Comparison of ENCODE assay signal across 20 cellular contexts in the genomic region with DNA sequence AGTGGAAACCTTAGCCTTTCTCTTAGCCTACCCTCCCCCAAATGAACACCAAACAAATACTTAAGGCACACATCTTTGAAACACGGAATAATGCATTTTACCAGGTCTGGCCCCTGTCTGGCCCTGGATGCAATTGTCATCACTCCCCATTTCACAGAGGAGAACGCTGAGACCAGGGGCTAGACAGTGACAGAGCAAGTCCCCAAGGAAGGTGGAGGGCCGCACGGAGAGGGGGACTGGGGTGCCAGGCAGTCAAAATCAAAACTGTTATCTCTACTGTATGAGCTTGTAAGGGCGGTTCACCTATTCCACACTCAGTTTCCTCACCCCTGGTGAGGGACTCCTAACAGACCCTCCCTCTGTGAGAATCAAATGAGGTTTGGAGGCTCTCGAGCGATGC.
"Had no signal": no experiment of that assay in that cellular context is flagged by ENCODE, and none has a peak within 500 bp of the region (broad histone marks: within the 10 kb centered on the region; RNA-seq: fewer than 3 reads in every experiment).

No MANE protein-coding gene starts in this region.

- H3K79me2 ChIP-seq: hepatocyte had no signal

- H3K4me2 ChIP-seq: hepatocyte had no signal

- H3K4me1 Mint-ChIP-seq: immature natural killer cell, mesothelial cell of epicardium, naive B cell had no signal

- H3K4me1 ChIP-seq: colonic mucosa, foreskin keratinocyte, left lung, lower lobe of right lung had no signal

- ATAC-seq: foreskin keratinocyte, gastroesophageal sphincter, mucosa of descending colon had no signal

- H3K27ac Mint-ChIP-seq: immature natural killer cell, mesothelial cell of epicardium, naive B cell had no signal

- H3K27ac ChIP-seq: colonic mucosa, dorsolateral prefrontal cortex, esophagus muscularis mucosa, foreskin keratinocyte, gastroesophageal sphincter, heart left ventricle, hepatocyte, left lung, lower lobe of right lung had no signal

- H3K27me3 Mint-ChIP-seq: naive B cell had no signal

- H3K4me3 ChIP-seq: colonic mucosa, dorsolateral prefrontal cortex, esophagus muscularis mucosa, gastroesophageal sphincter, heart left ventricle, hepatocyte, left lung, lower lobe of right lung, mucosa of descending colon had no signal

- H2AFZ ChIP-seq: hepatocyte had no signal

- H3K36me3 ChIP-seq: colonic mucosa, esophagus muscularis mucosa, gastroesophageal sphincter, heart left ventricle, left lung, lower lobe of right lung had no signal

- H3K27me3 ChIP-seq: colonic mucosa, esophagus muscularis mucosa, foreskin keratinocyte, gastroesophageal sphincter, heart left ventricle, hepatocyte, left lung had no signal

- DNase-seq: colonic mucosa; dermis blood vessel endothelial cell; dorsolateral prefrontal cortex; effector CD4-positive, alpha-beta T cell; effector memory CD4-positive, alpha-beta T cell; foreskin keratinocyte; heart left ventricle; hypothalamus; immature natural killer cell; left cardiac atrium; left lung; left ventricle myocardium superior; lower lobe of right lung; mesenchymal stem cell; mucosa of descending colon; naive B cell had no signal

- H3K9me3 ChIP-seq: colonic mucosa, mucosa of descending colon had no signal

- H3K4me3 Mint-ChIP-seq: immature natural killer cell, mesothelial cell of epicardium had no signal

- H3K36me3 Mint-ChIP-seq: immature natural killer cell, naive B cell had no signal
